In the genomic region with DNA sequence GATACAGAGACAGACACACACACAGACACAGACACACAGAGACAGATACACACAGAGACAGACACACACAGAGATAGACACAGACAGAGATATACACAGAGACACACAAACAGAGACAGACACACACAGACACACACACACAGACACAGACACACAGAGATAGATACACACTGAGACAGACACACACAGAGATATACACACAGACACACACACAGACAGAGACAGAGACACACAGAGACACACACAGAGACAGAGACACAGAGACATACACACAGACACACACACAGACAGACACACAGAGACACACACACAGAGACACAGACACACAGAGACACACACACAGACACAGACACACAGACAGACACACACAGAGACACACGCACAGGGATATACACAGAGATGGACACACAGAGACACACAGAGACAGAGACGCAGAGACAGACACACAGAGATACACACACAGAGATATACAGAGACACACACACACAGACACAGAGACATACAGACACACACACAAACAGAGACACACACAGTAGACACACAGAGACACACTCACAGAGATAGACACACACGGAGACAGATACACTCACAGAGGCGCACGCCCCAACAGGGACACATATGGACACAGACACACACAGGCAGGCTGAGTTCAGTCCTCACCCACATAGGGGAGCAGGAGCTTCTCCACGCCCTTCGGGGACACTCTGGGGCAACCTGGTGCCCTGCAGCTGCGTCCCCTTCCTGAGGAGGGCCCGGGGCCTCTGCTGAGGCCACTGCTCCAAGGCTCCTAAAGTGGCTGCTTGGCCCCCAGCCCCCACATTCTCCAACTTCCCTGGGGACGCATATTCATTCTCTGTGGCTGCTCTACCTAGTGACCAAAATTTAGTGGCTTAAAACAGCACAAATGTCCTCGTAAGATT, we compare ENCODE assay signal across 16 cellular contexts.
"Had no signal": no experiment of that assay in that cellular context is flagged by ENCODE, and none has a peak within 500 bp of the region (broad histone marks: within the 10 kb centered on the region; RNA-seq: fewer than 3 reads in every experiment).

No MANE protein-coding gene starts in this region.

- H3K4me1 Mint-ChIP-seq: stimulated activated memory B cell treated with anti-CD40 and anti-IgM and Interleukin-4, amounts not matched to agents 10 μg/mL and 1 μg/mL and 100 μg/mL, for 72 hours had no signal

- H3K27me3 ChIP-seq: adrenal gland, thyroid gland had no signal

- H3K9me3 Mint-ChIP-seq: activated T-cell treated with anti-CD3 and anti-CD28 coated beads, Interleukin-2, amount 50 U/mL, for 72 hours; naive thymus-derived CD4-positive, alpha-beta T cell; stimulated activated memory B cell treated with anti-CD40 and anti-IgM and Interleukin-4, amounts not matched to agents 10 μg/mL and 1 μg/mL and 100 μg/mL, for 72 hours had no signal

- H3K4me3 ChIP-seq: breast epithelium, gastroesophageal sphincter, heart left ventricle, sigmoid colon, thyroid gland had no signal

- ATAC-seq: activated T-cell treated with anti-CD3 and anti-CD28 coated beads, Interleukin-2, amount 50 U/mL, for 72 hours; esophagus mucosa; gastroesophageal sphincter; naive thymus-derived CD4-positive, alpha-beta T cell; stimulated activated memory B cell treated with anti-CD40 and anti-IgM and Interleukin-4, amounts not matched to agents 10 μg/mL and 1 μg/mL and 100 μg/mL, for 72 hours; T-helper 17 cell had no signal

- H3K36me3 ChIP-seq: adrenal gland, breast epithelium, gastroesophageal sphincter, heart left ventricle, sigmoid colon, thyroid gland had no signal

- H3K27ac Mint-ChIP-seq: activated T-cell treated with anti-CD3 and anti-CD28 coated beads, Interleukin-2, amount 50 U/mL, for 72 hours; naive thymus-derived CD4-positive, alpha-beta T cell; stimulated activated memory B cell treated with anti-CD40 and anti-IgM and Interleukin-4, amounts not matched to agents 10 μg/mL and 1 μg/mL and 100 μg/mL, for 72 hours; T-helper 17 cell had no signal

- H3K4me3 Mint-ChIP-seq: activated T-cell treated with anti-CD3 and anti-CD28 coated beads, Interleukin-2, amount 50 U/mL, for 72 hours; naive thymus-derived CD4-positive, alpha-beta T cell; stimulated activated memory B cell treated with anti-CD40 and anti-IgM and Interleukin-4, amounts not matched to agents 10 μg/mL and 1 μg/mL and 100 μg/mL, for 72 hours; T-helper 17 cell had no signal

- H3K27ac ChIP-seq: breast epithelium, gastroesophageal sphincter, heart left ventricle, sigmoid colon, thyroid gland had no signal

- H3K4me1 ChIP-seq: breast epithelium had no signal

- DNase-seq: activated CD4-positive, alpha-beta T cell treated with anti-CD3 and anti-CD28 coated beads for 1 hour; activated effector memory CD4-positive, alpha-beta T cell treated with anti-CD3 and anti-CD28 coated beads, Interleukin-2, amount 50 U/mL, for 16 hours; activated naive CD4-positive, alpha-beta T cell treated with anti-CD3 and anti-CD28 coated beads, Interleukin-2, amount 50 U/mL, for 16 hours; activated T-cell treated with anti-CD3 and anti-CD28 coated beads, Interleukin-2, amount 50 U/mL, for 72 hours; cortex of kidney; heart left ventricle; naive thymus-derived CD4-positive, alpha-beta T cell; stimulated activated CD4-positive, alpha-beta T cell treated with anti-CD3 and anti-CD28 coated beads, Interleukin-4, amount 100 ng/mL, for 4 hours; T-helper 17 cell; thyroid gland had no signal
